1 cellular context compared by ENCODE assay signal in the genomic region with DNA sequence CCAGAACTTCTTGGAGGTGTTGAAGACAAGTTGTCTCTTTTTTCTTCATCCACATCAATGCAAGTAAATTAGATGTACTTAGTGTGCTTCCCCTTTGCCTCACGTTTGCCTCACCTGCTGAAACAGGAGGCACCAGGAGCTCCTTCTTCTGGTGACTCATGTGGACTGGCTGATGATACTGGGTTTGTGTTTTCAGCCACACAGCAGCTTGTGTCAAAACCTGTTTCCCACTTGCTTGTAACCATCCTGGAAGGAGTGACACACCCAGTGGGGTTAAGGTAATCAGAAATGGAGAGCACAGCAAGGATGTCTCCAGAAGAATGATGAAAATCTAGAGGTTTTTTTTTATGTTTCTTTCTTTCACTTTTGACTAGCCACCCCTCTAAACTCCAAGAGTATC.
TF ChIP-seq lines count a peak whose summit lies in the region.

No MANE protein-coding gene starts in this region.

TF ChIP-seq in SK-N-SH, 30 proteins besides CTCF, POLR2A, EP300 and RAD21 (continued from another document):
- TF ChIP-seq, protein P1, sequence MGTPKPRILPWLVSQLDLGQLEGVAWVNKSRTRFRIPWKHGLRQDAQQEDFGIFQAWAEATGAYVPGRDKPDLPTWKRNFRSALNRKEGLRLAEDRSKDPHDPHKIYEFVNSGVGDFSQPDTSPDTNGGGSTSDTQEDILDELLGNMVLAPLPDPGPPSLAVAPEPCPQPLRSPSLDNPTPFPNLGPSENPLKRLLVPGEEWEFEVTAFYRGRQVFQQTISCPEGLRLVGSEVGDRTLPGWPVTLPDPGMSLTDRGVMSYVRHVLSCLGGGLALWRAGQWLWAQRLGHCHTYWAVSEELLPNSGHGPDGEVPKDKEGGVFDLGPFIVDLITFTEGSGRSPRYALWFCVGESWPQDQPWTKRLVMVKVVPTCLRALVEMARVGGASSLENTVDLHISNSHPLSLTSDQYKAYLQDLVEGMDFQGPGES (IDR thresholded peaks at IDR 0.05; ENCODE audit: low read depth, low read length), result no peak
- TF ChIP-seq NFIC (IDR thresholded peaks at IDR 0.05; ENCODE audit: borderline replicate concordance) (no peak), TEAD4 (IDR thresholded peaks at IDR 0.05; ENCODE audit: borderline replicate concordance, insufficient read depth) (no peak), TCF12 (IDR thresholded peaks at IDR 0.05) (no peak), GABPA (IDR thresholded peaks at IDR 0.05; ENCODE audit: low read depth) (no peak), CHD2 (IDR thresholded peaks at IDR 0.05; ENCODE audit: low read length, partially characterized antibody) (no peak), EZH2phosphoT487 (IDR thresholded peaks at IDR 0.05; ENCODE audit: borderline replicate concordance, low read depth) (no peak), POLR2AphosphoS5 (IDR thresholded peaks at IDR 0.05; ENCODE audit: low read depth, low read length) (no peak), NRF1 (IDR thresholded peaks at IDR 0.05; ENCODE audit: low read depth, low read length) (no peak)
- TF ChIP-seq, protein P2, sequence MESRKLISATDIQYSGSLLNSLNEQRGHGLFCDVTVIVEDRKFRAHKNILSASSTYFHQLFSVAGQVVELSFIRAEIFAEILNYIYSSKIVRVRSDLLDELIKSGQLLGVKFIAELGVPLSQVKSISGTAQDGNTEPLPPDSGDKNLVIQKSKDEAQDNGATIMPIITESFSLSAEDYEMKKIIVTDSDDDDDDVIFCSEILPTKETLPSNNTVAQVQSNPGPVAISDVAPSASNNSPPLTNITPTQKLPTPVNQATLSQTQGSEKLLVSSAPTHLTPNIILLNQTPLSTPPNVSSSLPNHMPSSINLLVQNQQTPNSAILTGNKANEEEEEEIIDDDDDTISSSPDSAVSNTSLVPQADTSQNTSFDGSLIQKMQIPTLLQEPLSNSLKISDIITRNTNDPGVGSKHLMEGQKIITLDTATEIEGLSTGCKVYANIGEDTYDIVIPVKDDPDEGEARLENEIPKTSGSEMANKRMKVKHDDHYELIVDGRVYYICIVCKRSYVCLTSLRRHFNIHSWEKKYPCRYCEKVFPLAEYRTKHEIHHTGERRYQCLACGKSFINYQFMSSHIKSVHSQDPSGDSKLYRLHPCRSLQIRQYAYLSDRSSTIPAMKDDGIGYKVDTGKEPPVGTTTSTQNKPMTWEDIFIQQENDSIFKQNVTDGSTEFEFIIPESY (IDR thresholded peaks at IDR 0.05; ENCODE audit: borderline replicate concordance, low read depth), result no peak
- TF ChIP-seq, protein P3, sequence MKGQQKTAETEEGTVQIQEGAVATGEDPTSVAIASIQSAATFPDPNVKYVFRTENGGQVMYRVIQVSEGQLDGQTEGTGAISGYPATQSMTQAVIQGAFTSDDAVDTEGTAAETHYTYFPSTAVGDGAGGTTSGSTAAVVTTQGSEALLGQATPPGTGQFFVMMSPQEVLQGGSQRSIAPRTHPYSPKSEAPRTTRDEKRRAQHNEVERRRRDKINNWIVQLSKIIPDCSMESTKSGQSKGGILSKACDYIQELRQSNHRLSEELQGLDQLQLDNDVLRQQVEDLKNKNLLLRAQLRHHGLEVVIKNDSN (IDR thresholded peaks at IDR 0.05; ENCODE audit: borderline replicate concordance, low read depth), result no peak
- TF ChIP-seq, protein P4, sequence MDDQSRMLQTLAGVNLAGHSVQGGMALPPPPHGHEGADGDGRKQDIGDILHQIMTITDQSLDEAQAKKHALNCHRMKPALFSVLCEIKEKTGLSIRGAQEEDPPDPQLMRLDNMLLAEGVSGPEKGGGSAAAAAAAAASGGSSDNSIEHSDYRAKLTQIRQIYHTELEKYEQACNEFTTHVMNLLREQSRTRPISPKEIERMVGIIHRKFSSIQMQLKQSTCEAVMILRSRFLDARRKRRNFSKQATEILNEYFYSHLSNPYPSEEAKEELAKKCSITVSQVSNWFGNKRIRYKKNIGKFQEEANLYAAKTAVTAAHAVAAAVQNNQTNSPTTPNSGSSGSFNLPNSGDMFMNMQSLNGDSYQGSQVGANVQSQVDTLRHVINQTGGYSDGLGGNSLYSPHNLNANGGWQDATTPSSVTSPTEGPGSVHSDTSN (IDR thresholded peaks at IDR 0.05), result no peak
- TF ChIP-seq, protein P5, sequence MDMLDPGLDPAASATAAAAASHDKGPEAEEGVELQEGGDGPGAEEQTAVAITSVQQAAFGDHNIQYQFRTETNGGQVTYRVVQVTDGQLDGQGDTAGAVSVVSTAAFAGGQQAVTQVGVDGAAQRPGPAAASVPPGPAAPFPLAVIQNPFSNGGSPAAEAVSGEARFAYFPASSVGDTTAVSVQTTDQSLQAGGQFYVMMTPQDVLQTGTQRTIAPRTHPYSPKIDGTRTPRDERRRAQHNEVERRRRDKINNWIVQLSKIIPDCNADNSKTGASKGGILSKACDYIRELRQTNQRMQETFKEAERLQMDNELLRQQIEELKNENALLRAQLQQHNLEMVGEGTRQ (IDR thresholded peaks at IDR 0.05; ENCODE audit: borderline replicate concordance, low read depth, low read length), result no peak
- TF ChIP-seq, protein P6, sequence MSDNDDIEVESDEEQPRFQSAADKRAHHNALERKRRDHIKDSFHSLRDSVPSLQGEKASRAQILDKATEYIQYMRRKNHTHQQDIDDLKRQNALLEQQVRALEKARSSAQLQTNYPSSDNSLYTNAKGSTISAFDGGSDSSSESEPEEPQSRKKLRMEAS (IDR thresholded peaks at IDR 0.05; ENCODE audit: low read depth), result no peak
TF ChIP-seq in SK-N-SH: peak in this region for 0.
